In the genomic region with DNA sequence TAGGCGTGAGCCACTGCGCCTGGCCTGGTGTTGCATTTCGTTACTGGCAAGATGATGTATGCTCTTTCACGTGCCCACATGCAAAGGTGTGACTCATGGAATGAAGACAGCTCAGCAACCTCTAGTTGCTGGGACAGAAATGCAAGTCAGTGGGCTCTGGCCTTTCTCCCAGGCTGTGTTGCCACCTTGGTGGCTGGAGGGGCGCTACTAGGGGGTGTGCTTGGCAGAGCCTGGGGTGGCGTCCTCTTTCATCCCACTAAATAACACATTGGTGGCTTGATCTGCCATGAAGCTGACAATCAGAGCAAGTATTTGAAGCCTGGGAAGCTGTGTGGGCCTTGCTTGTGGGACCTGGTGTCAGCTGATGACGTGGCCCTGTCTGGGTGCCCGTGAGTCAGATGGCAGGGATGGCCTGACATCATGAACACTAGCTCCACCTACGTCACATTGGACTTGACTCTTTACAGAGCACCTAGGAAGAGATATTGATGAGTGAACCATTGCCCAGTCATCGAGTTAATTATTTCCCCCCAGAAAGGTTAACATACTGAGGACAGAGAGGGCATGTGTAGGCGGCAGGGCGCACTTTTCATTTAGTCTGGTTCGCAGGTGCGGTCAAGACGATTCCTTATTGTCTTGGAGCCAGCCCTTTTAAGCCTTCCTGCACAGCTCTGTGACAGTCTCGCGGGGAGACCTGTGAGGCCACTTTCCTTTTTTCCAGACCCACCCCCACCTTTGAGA, we compare ENCODE assay signal across 8 cellular contexts. TPM values are rescaled to one million over a fixed set of nuclear protein-coding genes. Genes with fewer than 3 reads are reported as not detected.
DNase-seq lines count a peak whose midpoint lies in the region; ATAC-seq and TF ChIP-seq lines count a peak whose summit lies in the region.

No MANE protein-coding gene starts in this region.

- peaks cover 45% of the 10 kb centered on the region for H3K4me1 ChIP-seq in CD4-positive, CD25-positive, alpha-beta regulatory T cell (ENCODE audit: control insufficient read depth, insufficient read depth, low read length, poor library complexity, severe bottlenecking)
- peaks cover 14% of the 10 kb centered on the region for H3K4me1 ChIP-seq in mucosa of descending colon (ENCODE audit: low read depth)

- no peak for TF ChIP-seq CTCF in mucosa of descending colon (IDR thresholded peaks at IDR 0.05)

- H3K4me3 ChIP-seq in CD4-positive, CD25-positive, alpha-beta regulatory T cell (ENCODE audit: low read depth, low read length), result peak overlapping the region; percentile 89
- H3K4me3 ChIP-seq in mucosa of descending colon, result no peak overlapping the region

- peaks cover 6% of the 10 kb centered on the region for H3K36me3 Mint-ChIP-seq in CD4-positive, CD25-positive, alpha-beta regulatory T cell
- no peaks in the 10 kb centered on the region for H3K36me3 Mint-ChIP-seq in activated naive CD4-positive, alpha-beta T cell treated with anti-CD3 and anti-CD28 coated beads, Interleukin-2, amount 50 U/mL, for 72 hours

- ATAC-seq in CD4-positive, CD25-positive, alpha-beta regulatory T cell (ENCODE audit: low read depth in 2 of 2), result no peak
- peak; percentile 43 to 73 for ATAC-seq in activated naive CD4-positive, alpha-beta T cell treated with anti-CD3 and anti-CD28 coated beads, Interleukin-2, amount 50 U/mL, for 72 hours
- peak; percentile 8 for ATAC-seq in mucosa of descending colon
- ATAC-seq in GM21737 (IDR thresholded peaks at IDR 0.05; ENCODE audit: unreplicated experiment), result no peak

- peaks cover 0 to 1% (median 0%) of the 10 kb centered on the region in 7 donors for H3K9me3 Mint-ChIP-seq in CD4-positive, CD25-positive, alpha-beta regulatory T cell
- no peaks in the 10 kb centered on the region for H3K9me3 Mint-ChIP-seq in activated naive CD4-positive, alpha-beta T cell treated with anti-CD3 and anti-CD28 coated beads, Interleukin-2, amount 50 U/mL, for 72 hours

- DNase-seq in CD4-positive, CD25-positive, alpha-beta regulatory T cell, result peak in 2 of 3 donors; percentile 18 to 24
- peak; percentile 41 for DNase-seq in HT-29 (ENCODE audit: low spot score)
- DNase-seq in activated naive CD4-positive, alpha-beta T cell treated with anti-CD3 and anti-CD28 coated beads, Interleukin-2, amount 50 U/mL, for 72 hours (ENCODE audit: low spot score in 2 of 2), result peak in 1 of 2 donors; percentile 13
- DNase-seq in mucosa of descending colon, result no peak
- no peak for DNase-seq in mesenteric fat pad (ENCODE audit: low spot score)
- DNase-seq in SW 1271 (lab: John Stamatoyannopoulos, UW), result no peak
- DNase-seq in posterior cingulate gyrus, result no peak

- intact Hi-C loops in mucosa of descending colon (cut with DNase I, micrococcal nuclease), result loop anchor here in 1 of 2 donors (10.0 kb wide), 2 partner anchors 579 to 859 kb away; no protein-coding TSS in a partner anchor
- intact Hi-C loops in posterior cingulate gyrus (cut with DNase I), result loop anchor here (1.0 to 10.0 kb wide), 3 partner anchors 579 to 1469 kb away; no protein-coding TSS in a partner anchor

- peak overlapping the region; percentile 92 to 99 (median 97) for H3K27ac Mint-ChIP-seq in CD4-positive, CD25-positive, alpha-beta regulatory T cell
- H3K27ac Mint-ChIP-seq in activated naive CD4-positive, alpha-beta T cell treated with anti-CD3 and anti-CD28 coated beads, Interleukin-2, amount 50 U/mL, for 72 hours, result peak overlapping the region in 1 of 2 donors; percentile 59

- H3K27me3 Mint-ChIP-seq in CD4-positive, CD25-positive, alpha-beta regulatory T cell, result no peaks in the 10 kb centered on the region

- no peaks in the 10 kb centered on the region for H3K9me3 ChIP-seq in CD4-positive, CD25-positive, alpha-beta regulatory T cell (ENCODE audit: control insufficient read depth in 2 of 2, low read length in 2 of 2)
- H3K9me3 ChIP-seq in mucosa of descending colon, result no peaks in the 10 kb centered on the region

- H3K36me3 ChIP-seq in CD4-positive, CD25-positive, alpha-beta regulatory T cell (ENCODE audit: control insufficient read depth, insufficient read depth, low read length), result no peaks in the 10 kb centered on the region
- no peaks in the 10 kb centered on the region for H3K36me3 ChIP-seq in mucosa of descending colon (ENCODE audit: low read depth)

- H3K27ac ChIP-seq in CD4-positive, CD25-positive, alpha-beta regulatory T cell (ENCODE audit: insufficient read depth, low read length, poor library complexity, severe bottlenecking), result peak overlapping the region; percentile 87

- peaks cover 9 to 51% (median 33%) of the 10 kb centered on the region in 4 donors for H3K4me1 Mint-ChIP-seq in CD4-positive, CD25-positive, alpha-beta regulatory T cell

- H3K27me3 ChIP-seq in CD4-positive, CD25-positive, alpha-beta regulatory T cell (ENCODE audit: control insufficient read depth, insufficient read depth, low read length), result no peaks in the 10 kb centered on the region

- peak overlapping the region in 3 of 4 donors; percentile 70 to 84 (median 75) for H3K4me3 Mint-ChIP-seq in CD4-positive, CD25-positive, alpha-beta regulatory T cell

RNA-seq across cellular contexts. Expression of a gene that starts 49.0 kb away (rescaled TPM):
- 12.0 TPM for total RNA-seq in CD4-positive, CD25-positive, alpha-beta regulatory T cell
- 10 to 100 TPM; 15.3 to 17.7 (median 16.6) TPM for polyA plus RNA-seq in CD4-positive, CD25-positive, alpha-beta regulatory T cell
- 0.57 and 1.5 TPM in 2 replicates for total RNA-seq in HT-29 (2014; rRNA removed; shearing (Covaris generic))
- 10 to 100 TPM; 10.5 to 11.8 TPM for total RNA-seq in activated naive CD4-positive, alpha-beta T cell treated with anti-CD3 and anti-CD28 coated beads, Interleukin-2, amount 50 U/mL, for 72 hours
- total RNA-seq in mucosa of descending colon (10 to 100 TPM; 15.8 to 45.0 (median 25.5) TPM), mesenteric fat pad (7.1 TPM)

Comparison
In these comparisons a context has a peak if more than half of its experiments do, and no peak if none do; other contexts are left out.
1. ATAC-seq: peak in activated naive CD4-positive, alpha-beta T cell treated with anti-CD3 and anti-CD28 coated beads, Interleukin-2, amount 50 U/mL, for 72 hours (2 of 2) and mucosa of descending colon (single experiment); none in CD4-positive, CD25-positive, alpha-beta regulatory T cell (0 of 2) and GM21737 (single experiment).
2. DNase-seq: peak in CD4-positive, CD25-positive, alpha-beta regulatory T cell (2 of 3) and HT-29 (single experiment); none in mucosa of descending colon (0 of 3), mesenteric fat pad (single experiment), SW 1271 (0 of 2) and posterior cingulate gyrus (0 of 10).